9 cellular contexts compared by ENCODE assay signal in genomic region chr15:75067123-75067854, GRCh38. TPM values are rescaled to one million over a fixed set of nuclear protein-coding genes. Genes with fewer than 3 reads are reported as not detected.
DNase-seq lines count a peak whose midpoint lies in the region; ATAC-seq lines count a peak whose summit lies in the region.
"Had no signal": no experiment of that assay in that cellular context is flagged by ENCODE, and none has a peak within 500 bp of the region (broad histone marks: within the 10 kb centered on the region; RNA-seq: fewer than 3 reads in every experiment).

No MANE protein-coding gene starts in this region.

- peak overlapping the region; percentile 39 for H3K27ac ChIP-seq in CD8-positive, alpha-beta memory T cell (ENCODE audit: low read depth, low read length)
- H3K27ac ChIP-seq in aorta (ENCODE audit: low read depth in 1 of 2, low read length in 2 of 2), result no peak overlapping the region

- H3K4me1 ChIP-seq in CD8-positive, alpha-beta memory T cell (ENCODE audit: insufficient read depth, low read length), result peaks cover 33% of the 10 kb centered on the region
- H3K4me1 ChIP-seq in aorta (ENCODE audit: control insufficient read depth in 1 of 2, insufficient read depth in 2 of 2, low read length in 2 of 2), result peaks cover 0 to 3% of the 10 kb centered on the region in 2 donors

- H3K4me3 ChIP-seq in CD8-positive, alpha-beta memory T cell (ENCODE audit: low read length), result no peak overlapping the region
- no peak overlapping the region for H3K4me3 ChIP-seq in aorta (ENCODE audit: low read length in 2 of 2)

- H3K36me3 Mint-ChIP-seq in CD8-positive, alpha-beta memory T cell, result no peaks in the 10 kb centered on the region
- peaks cover 0 to 8% (median 4%) of the 10 kb centered on the region in 3 donors for H3K36me3 Mint-ChIP-seq in immature natural killer cell

- POLR2A ChIA-PET in CD8-positive, alpha-beta memory T cell (lab: Charles Lee), result no interaction called here

- intact Hi-C loops in aorta (cut with DNase I), result no loop called here

- peak overlapping the region in 7 of 8 donors; percentile 5 to 95 (median 59) for H3K27ac Mint-ChIP-seq in CD8-positive, alpha-beta memory T cell
- H3K27ac Mint-ChIP-seq in immature natural killer cell, result peak overlapping the region; percentile 4 to 89 (median 72)

- H3K4me3 Mint-ChIP-seq in CD8-positive, alpha-beta memory T cell, result peak overlapping the region in 5 of 7 donors; percentile 43 to 70 (median 52)
- H3K4me3 Mint-ChIP-seq in immature natural killer cell, result peak overlapping the region; percentile 59 to 76 (median 65)

- peaks cover 7 to 8% of the 10 kb centered on the region in 2 donors for H3K27me3 Mint-ChIP-seq in CD8-positive, alpha-beta memory T cell
- H3K27me3 Mint-ChIP-seq in immature natural killer cell (ENCODE audit: low read depth in 3 of 3), result peaks cover 0 to 4% (median 3%) of the 10 kb centered on the region in 3 donors

- peak in 1 of 5 donors; percentile 12 for DNase-seq in CD8-positive, alpha-beta memory T cell
- peak; percentile 71 for DNase-seq in KBM-7
- peak; percentile 33 to 55 for DNase-seq in activated CD4-positive, alpha-beta T cell treated with anti-CD3 and anti-CD28 coated beads, Interleukin-2, amount 50 U/mL, for 48 hours
- DNase-seq in immature natural killer cell, result peak; percentile 49 to 62 (median 50)
- no peak for DNase-seq in NCI-H1048 (lab: John Stamatoyannopoulos, UW)
- DNase-seq in NAMALWA (ENCODE audit: low spot score), result no peak
- DNase-seq in DMS153 treated with DMSO at 0.1 percent for 48 hours (lab: John Stamatoyannopoulos, UW; ENCODE audit: unreplicated experiment), result no peak
- DNase-seq in aorta, result no peak
- DNase-seq: activated gamma-delta T cell had no signal

- CTCF ChIA-PET in CD8-positive, alpha-beta memory T cell (lab: Charles Lee), result no interaction called here

- ATAC-seq in aorta (ENCODE audit: low FRiP score), result no peak

- H3K9me3 Mint-ChIP-seq in CD8-positive, alpha-beta memory T cell, result peaks cover 0 to 4% (median 0%) of the 10 kb centered on the region in 5 donors
- H3K9me3 Mint-ChIP-seq in immature natural killer cell, result no peaks in the 10 kb centered on the region

- H3K27me3 ChIP-seq in CD8-positive, alpha-beta memory T cell (ENCODE audit: insufficient read depth, low read length, poor library complexity, severe bottlenecking), result no peaks in the 10 kb centered on the region
- H3K27me3 ChIP-seq in aorta (ENCODE audit: control insufficient read depth in 1 of 2, insufficient read depth in 2 of 2, low read length in 1 of 2), result no peaks in the 10 kb centered on the region

- in situ Hi-C loops in KBM-7 (cut with MboI; ENCODE audit: low pct_unique_long_range_greater_than_20kb, low sequenced_read_pairs), result no loop called here

- no peaks in the 10 kb centered on the region for H3K9me3 ChIP-seq in CD8-positive, alpha-beta memory T cell (ENCODE audit: low read length)
- H3K9me3 ChIP-seq in aorta (ENCODE audit: control insufficient read depth, low read length), result no peaks in the 10 kb centered on the region

- H3K4me1 Mint-ChIP-seq in CD8-positive, alpha-beta memory T cell, result peaks cover 24 to 51% (median 43%) of the 10 kb centered on the region in 3 donors
- peaks cover 41 to 45% of the 10 kb centered on the region in 2 donors for H3K4me1 Mint-ChIP-seq in immature natural killer cell

- WGBS in aorta, 2 donors, result 24 to 36% methylated on average over 3 of the region's 3 CpGs

- H3K36me3 ChIP-seq in CD8-positive, alpha-beta memory T cell (ENCODE audit: insufficient read depth, low read length), result no peaks in the 10 kb centered on the region
- no peaks in the 10 kb centered on the region for H3K36me3 ChIP-seq in aorta (ENCODE audit: control insufficient read depth in 1 of 2, insufficient read depth in 2 of 2, low read length in 1 of 2)

RNA-seq across cellular contexts. Expression of gene PPCDC, which starts 43.9 kb away (rescaled TPM):
- 10 to 100 TPM; 35.5 to 39.2 TPM for total RNA-seq in CD8-positive, alpha-beta memory T cell
- 12.8 TPM for polyA plus RNA-seq in CD8-positive, alpha-beta memory T cell
- polyA plus RNA-seq in immature natural killer cell (10 to 100 TPM; 20.8 to 23.9 (median 23.1) TPM), aorta (10 to 100 TPM; 13.8 to 22.6 TPM)
- 10 to 100 TPM in 1 of 2 donors, 1 to 10 TPM in 1; 8.2 to 16.5 TPM for total RNA-seq in aorta

Comparison
In these comparisons a context has a peak if more than half of its experiments do, and no peak if none do; other contexts are left out.
1. DNase-seq: peak in KBM-7 (single experiment), activated CD4-positive, alpha-beta T cell treated with anti-CD3 and anti-CD28 coated beads, Interleukin-2, amount 50 U/mL, for 48 hours (2 of 2) and immature natural killer cell (3 of 3); none in NCI-H1048 (single experiment), NAMALWA (single experiment), DMS153 treated with DMSO at 0.1 percent for 48 hours (single experiment) and aorta (0 of 2).